ENCODE assay signal across 1 cellular context in genomic region chr6:2953098-2953497, GRCh38.
TF ChIP-seq lines count a peak whose summit lies in the region.

No MANE protein-coding gene starts in this region.

TF ChIP-seq in H1, 55 proteins besides CTCF, POLR2A, EP300 and RAD21:
- no peak for TF ChIP-seq CBX5 (IDR thresholded peaks at IDR 0.05; ENCODE audit: low read depth, low read length)
- no peak for TF ChIP-seq JUND (IDR thresholded peaks at IDR 0.05; ENCODE audit: low read length)
- TF ChIP-seq PHF8 (conservative IDR thresholded peaks at IDR 0.05; ENCODE audit: low read depth, low read length), result no peak
